27 cellular contexts compared by ENCODE assay signal in genomic region chr7:105296491-105296890, GRCh38.
DNase-seq lines count a peak whose midpoint lies in the region; ATAC-seq, FAIRE-seq and TF ChIP-seq lines count a peak whose summit lies in the region.
"Had no signal": no experiment of that assay in that cellular context is flagged by ENCODE, and none has a peak within 500 bp of the region (broad histone marks: within the 10 kb centered on the region; RNA-seq: fewer than 3 reads in every experiment).

No MANE protein-coding gene starts in this region.

- H3K4me1 Mint-ChIP-seq in CD4-positive, alpha-beta memory T cell: peaks cover 38 to 66% (median 49%) of the 10 kb centered on the region in 4 donors
- peaks cover 14% of the 10 kb centered on the region for H3K4me1 Mint-ChIP-seq in neural progenitor cell
- peaks cover 5% of the 10 kb centered on the region for H3K4me1 Mint-ChIP-seq in Calu3 (ENCODE audit: low read depth, unreplicated experiment)

- H2BK5ac ChIP-seq in IMR-90 (ENCODE audit: low read depth, low read length, poor library complexity, severe bottlenecking) (no peak overlapping the region), mesenchymal stem cell (ENCODE audit: low read depth, low read length, poor library complexity, severe bottlenecking) (no peak overlapping the region)

- H3K9me3 Mint-ChIP-seq in CD4-positive, alpha-beta memory T cell: peaks cover 0 to 5% (median 0%) of the 10 kb centered on the region in 8 donors
- H3K9me3 Mint-ChIP-seq in neural progenitor cell (peaks cover 3% of the 10 kb centered on the region), Calu3 (ENCODE audit: low read depth, unreplicated experiment) (no peaks in the 10 kb centered on the region)
- H3K9me3 Mint-ChIP-seq: endodermal cell had no signal

- no peak overlapping the region for H3K4me3 ChIP-seq in CD4-positive, alpha-beta memory T cell (ENCODE audit: low read length in 2 of 2)
- H3K4me3 ChIP-seq in IMR-90 (ENCODE audit: insufficient read depth, low read depth, low read length) (no peak overlapping the region), K562 (no peak overlapping the region), neural progenitor cell (no peak overlapping the region), sigmoid colon (no peak overlapping the region), mesenchymal stem cell (ENCODE audit: insufficient read depth in 1 of 2, low read depth in 1 of 2, low read length in 2 of 2) (no peak overlapping the region)
- H3K4me3 ChIP-seq: adrenal gland, gastroesophageal sphincter, pancreas, SJSA1, tibial nerve had no signal

- no peak overlapping the region for H2BK15ac ChIP-seq in IMR-90 (ENCODE audit: low read depth, low read length)
- no peak overlapping the region for H2BK15ac ChIP-seq in mesenchymal stem cell (ENCODE audit: low read depth, poor library complexity, severe bottlenecking)

- H3K27ac ChIP-seq in CD4-positive, alpha-beta memory T cell (ENCODE audit: low read depth, low read length): no peak overlapping the region
- no peak overlapping the region for H3K27ac ChIP-seq in IMR-90 (ENCODE audit: insufficient read depth, low read length)
- H3K27ac ChIP-seq in K562 (ENCODE audit: extremely low read depth, low read depth, low read length): no peak overlapping the region
- H3K27ac ChIP-seq in neural progenitor cell: peak overlapping the region; percentile 9
- H3K27ac ChIP-seq in sigmoid colon: no peak overlapping the region
- H3K27ac ChIP-seq in mesenchymal stem cell (ENCODE audit: low read length, poor library complexity, severe bottlenecking): no peak overlapping the region
- H3K27ac ChIP-seq: adrenal gland, brain microvascular endothelial cell, gastroesophageal sphincter, pancreas, SJSA1, tibial nerve had no signal

- H2AFZ ChIP-seq in IMR-90 (replicated peaks; ENCODE audit: low read length, poor library complexity) (no peak overlapping the region), K562 (ENCODE audit: low read depth, low read length) (no peak overlapping the region), neural progenitor cell (replicated peaks) (no peak overlapping the region), mesenchymal stem cell (ENCODE audit: low read depth, low read length) (no peak overlapping the region)

- no peak overlapping the region for H2BK20ac ChIP-seq in IMR-90 (ENCODE audit: low read depth, low read length)

- H2BK12ac ChIP-seq in mesenchymal stem cell (ENCODE audit: low read length in 2 of 2): no peak overlapping the region

- no peak for TF ChIP-seq POLR2A in IMR-90 (IDR thresholded peaks at IDR 0.05; ENCODE audit: low read depth, low read length)
- no peak for TF ChIP-seq POLR2A in K562 (conservative IDR thresholded peaks at IDR 0.05)
- no peak for TF ChIP-seq POLR2A in sigmoid colon (IDR thresholded peaks at IDR 0.05)

- no peak overlapping the region for H4K91ac ChIP-seq in IMR-90 (ENCODE audit: insufficient read depth, low read depth, low read length)
- no peak overlapping the region for H4K91ac ChIP-seq in mesenchymal stem cell (ENCODE audit: low read length)

- peak; percentile 24; the same call in 1 of the 2 replicates for ATAC-seq in IMR-90 (ENCODE audit: low read depth)
- no peak for ATAC-seq in K562
- ATAC-seq: gastroesophageal sphincter, left lobe of liver, pancreas, sciatic nerve had no signal

- H3K4me2 ChIP-seq in IMR-90 (ENCODE audit: low read depth, low read length) (no peak overlapping the region), K562 (ENCODE audit: insufficient read depth, low read length) (no peak overlapping the region), neural progenitor cell (no peak overlapping the region), mesenchymal stem cell (ENCODE audit: low read length, poor library complexity, severe bottlenecking) (no peak overlapping the region)

- no peaks in the 10 kb centered on the region for H3K27me3 ChIP-seq in CD4-positive, alpha-beta memory T cell (ENCODE audit: insufficient read depth, low read length)
- no peaks in the 10 kb centered on the region for H3K27me3 ChIP-seq in IMR-90 (ENCODE audit: control insufficient read depth, insufficient read depth, low read length)
- H3K27me3 ChIP-seq in K562 (ENCODE audit: control insufficient read depth in 2 of 2, insufficient read depth in 2 of 2, low read length in 2 of 2): no peaks in the 10 kb centered on the region
- H3K27me3 ChIP-seq in neural progenitor cell: no peaks in the 10 kb centered on the region
- H3K27me3 ChIP-seq in sigmoid colon: no peaks in the 10 kb centered on the region
- no peaks in the 10 kb centered on the region for H3K27me3 ChIP-seq in mesenchymal stem cell (ENCODE audit: control insufficient read depth in 1 of 2, insufficient read depth in 1 of 2, low read length in 2 of 2)
- H3K27me3 ChIP-seq: adrenal gland, brain microvascular endothelial cell, gastroesophageal sphincter, pancreas, SJSA1, tibial nerve had no signal

- H3K4ac ChIP-seq in IMR-90 (ENCODE audit: low read depth, low read length) (no peak overlapping the region), mesenchymal stem cell (ENCODE audit: low read depth in 1 of 2, low read length in 2 of 2) (no peak overlapping the region)

- H3K36me3 ChIP-seq in CD4-positive, alpha-beta memory T cell (ENCODE audit: insufficient read depth, low read length): no peaks in the 10 kb centered on the region
- H3K36me3 ChIP-seq in IMR-90 (ENCODE audit: control insufficient read depth, insufficient read depth, low read length) (no peaks in the 10 kb centered on the region), K562 (ENCODE audit: control insufficient read depth, insufficient read depth, low read length) (no peaks in the 10 kb centered on the region), neural progenitor cell (no peaks in the 10 kb centered on the region), sigmoid colon (no peaks in the 10 kb centered on the region), mesenchymal stem cell (ENCODE audit: control insufficient read depth in 1 of 2, insufficient read depth in 2 of 2, low read depth in 1 of 2, low read length in 2 of 2) (peaks cover 0 to 4% of the 10 kb centered on the region in 2 experiments)
- H3K36me3 ChIP-seq: adrenal gland, brain microvascular endothelial cell, gastroesophageal sphincter, pancreas, SJSA1, tibial nerve had no signal

- dilution Hi-C loops in IMR-90 (cut with HindIII; ENCODE audit: low sequenced_read_pairs, unreplicated experiment): no loop called here

- peak overlapping the region in 4 of 7 donors; percentile 2 to 66 (median 54) for H3K27ac Mint-ChIP-seq in CD4-positive, alpha-beta memory T cell
- H3K27ac Mint-ChIP-seq in neural progenitor cell (no peak overlapping the region), Calu3 (ENCODE audit: unreplicated experiment) (no peak overlapping the region)
- H3K27ac Mint-ChIP-seq: endodermal cell had no signal

- peaks cover 21% of the 10 kb centered on the region for H4K20me1 ChIP-seq in IMR-90 (ENCODE audit: insufficient read depth, low read length)
- 0 out of 2 replicates have a peak, but pooled peaks cover 6% of the 10 kb centered on the region for H4K20me1 ChIP-seq in K562 (replicated peaks; ENCODE audit: control insufficient read depth, insufficient read depth, low read length)
- peaks cover 50% of the 10 kb centered on the region for H4K20me1 ChIP-seq in neural progenitor cell (ENCODE audit: low read depth)

- H4K8ac ChIP-seq in IMR-90 (ENCODE audit: low read depth in 2 of 2, low read length in 2 of 2): no peak overlapping the region
- no peak overlapping the region for H4K8ac ChIP-seq in mesenchymal stem cell (ENCODE audit: low read length)

- intact Hi-C loops in CD4-positive, alpha-beta memory T cell (cut with micrococcal nuclease): no loop called here
- intact Hi-C loops in IMR-90 (cut with micrococcal nuclease): no loop called here
- intact Hi-C loops in K562 (cut with micrococcal nuclease): no loop called here
- intact Hi-C loops in Calu3 (cut with micrococcal nuclease; ENCODE audit: unreplicated experiment): no loop called here
- intact Hi-C loops in sigmoid colon (cut with DNase I): no loop called here

- no peak overlapping the region for H3K56ac ChIP-seq in IMR-90 (ENCODE audit: extremely low read depth, insufficient read depth, low read length)

- no peak overlapping the region for H2BK120ac ChIP-seq in IMR-90 (ENCODE audit: low read depth, low read length)
- no peak overlapping the region for H2BK120ac ChIP-seq in mesenchymal stem cell (ENCODE audit: low read depth, low read length)

- H2AK5ac ChIP-seq in IMR-90 (ENCODE audit: low read depth, low read length): no peak overlapping the region
- no peak overlapping the region for H2AK5ac ChIP-seq in mesenchymal stem cell (ENCODE audit: low read length, severe bottlenecking)

- in situ Hi-C loops in IMR-90 (cut with MboI; ENCODE audit: low sequenced_read_pairs) (no loop called here), K562 (cut with MboI) (no loop called here)

- peaks cover 10% of the 10 kb centered on the region for H3F3A ChIP-seq in neural progenitor cell (ENCODE audit: low read depth)

- no peak overlapping the region for H4K5ac ChIP-seq in IMR-90 (ENCODE audit: low read depth, low read length)

- no peaks in the 10 kb centered on the region for H3K9me3 ChIP-seq in CD4-positive, alpha-beta memory T cell (ENCODE audit: control insufficient read depth in 1 of 2, low read length in 2 of 2)
- no peaks in the 10 kb centered on the region for H3K9me3 ChIP-seq in IMR-90 (ENCODE audit: control insufficient read depth, insufficient read depth, low read length)
- no peaks in the 10 kb centered on the region for H3K9me3 ChIP-seq in K562 (replicated peaks; ENCODE audit: control insufficient read depth, insufficient read depth, low read depth, low read length)
- no peaks in the 10 kb centered on the region for H3K9me3 ChIP-seq in neural progenitor cell (ENCODE audit: low read depth)
- no peaks in the 10 kb centered on the region for H3K9me3 ChIP-seq in sigmoid colon
- no peaks in the 10 kb centered on the region for H3K9me3 ChIP-seq in mesenchymal stem cell (ENCODE audit: control insufficient read depth, low read length)
- H3K9me3 ChIP-seq: adrenal gland, gastroesophageal sphincter, pancreas, SJSA1, tibial nerve had no signal

- no peak for TF ChIP-seq EP300 in K562 (IDR thresholded peaks at IDR 0.05; ENCODE audit: low read length)
- no peak for TF ChIP-seq EP300 in sigmoid colon (IDR thresholded peaks at IDR 0.05)

- POLR2A ChIA-PET in CD4-positive, alpha-beta memory T cell (lab: Charles Lee; ENCODE audit: partially characterized antibody): interaction anchor here (5.4 kb wide), 1 partner anchor 28 kb away, joined by 21 read pairs; no protein-coding TSS in a partner anchor
- POLR2A ChIA-PET in IMR-90 (lab: Charles Lee; ENCODE audit: unreplicated experiment): no interaction called here
- POLR2A ChIA-PET in K562 (lab: Yijun Ruan, JAX): interaction anchor here (0.9 to 1.6 kb wide), 5 partner anchors 9 to 67 kb away, joined by 3 to 6 read pairs (median 3); no protein-coding TSS in a partner anchor

- H3K9me1 ChIP-seq in IMR-90 (ENCODE audit: insufficient read depth, low read length) (peaks cover 5% of the 10 kb centered on the region; the same call in 1 of the 2 replicates), K562 (ENCODE audit: control insufficient read depth, insufficient read depth, low read length) (no peaks in the 10 kb centered on the region)

- BruUV-seq in IMR-90 (replicated peaks; lab: Mats Ljungman, UMichigan) (no TSS peak), K562 (replicated peaks; lab: Mats Ljungman, UMichigan) (no TSS peak), Calu3 (replicated peaks; lab: Mats Ljungman, UMichigan) (no TSS peak)

- H3K36me3 Mint-ChIP-seq in CD4-positive, alpha-beta memory T cell: peaks cover 0 to 5% of the 10 kb centered on the region in 2 donors
- peaks cover 7% of the 10 kb centered on the region for H3K36me3 Mint-ChIP-seq in neural progenitor cell
- H3K36me3 Mint-ChIP-seq in Calu3 (ENCODE audit: insufficient read depth, unreplicated experiment): peaks cover 4% of the 10 kb centered on the region
- H3K36me3 Mint-ChIP-seq: naive B cell had no signal

- H3K4me1 ChIP-seq in CD4-positive, alpha-beta memory T cell (ENCODE audit: insufficient read depth, low read length): peaks cover 56% of the 10 kb centered on the region
- no peaks in the 10 kb centered on the region for H3K4me1 ChIP-seq in IMR-90 (ENCODE audit: control insufficient read depth, insufficient read depth, low read length)
- peaks cover 0 to 9% of the 10 kb centered on the region in 2 experiments; a peak in 3 of 5 replicates for H3K4me1 ChIP-seq in K562 (replicated peaks in 1 of 2; ENCODE audit: control insufficient read depth in 2 of 2, insufficient read depth in 2 of 2, low read length in 2 of 2)
- H3K4me1 ChIP-seq in neural progenitor cell: peaks cover 23% of the 10 kb centered on the region
- peaks cover 0 to 27% (median 7%) of the 10 kb centered on the region in 4 donors for H3K4me1 ChIP-seq in sigmoid colon
- H3K4me1 ChIP-seq in mesenchymal stem cell (ENCODE audit: control insufficient read depth, insufficient read depth, low read depth, low read length): peaks cover 2% of the 10 kb centered on the region
- H3K4me1 ChIP-seq: SJSA1 had no signal

- H3K79me2 ChIP-seq in K562 (ENCODE audit: control insufficient read depth, insufficient read depth, low read length): peaks cover 26% of the 10 kb centered on the region; the same call in 2 of the 3 replicates
- H3K79me2 ChIP-seq in neural progenitor cell (ENCODE audit: low read depth): peaks cover 81% of the 10 kb centered on the region

- H3K9ac ChIP-seq in IMR-90 (ENCODE audit: low read depth, low read length): no peak overlapping the region
- H3K9ac ChIP-seq in K562 (ENCODE audit: insufficient read depth in 1 of 2, low read depth in 2 of 2, low read length in 2 of 2): no peak overlapping the region
- no peak overlapping the region for H3K9ac ChIP-seq in neural progenitor cell
- H3K9ac ChIP-seq in mesenchymal stem cell (ENCODE audit: low read length): no peak overlapping the region

- H3K4me3 Mint-ChIP-seq in CD4-positive, alpha-beta memory T cell: peak overlapping the region in 1 of 8 donors; percentile 12
- H3K4me3 Mint-ChIP-seq in neural progenitor cell (no peak overlapping the region), Calu3 (ENCODE audit: low read depth, unreplicated experiment) (no peak overlapping the region)
- H3K4me3 Mint-ChIP-seq: endodermal cell had no signal

- H2AK9ac ChIP-seq in IMR-90 (replicated peaks; ENCODE audit: low read depth, low read length, poor library complexity): no peak overlapping the region

- no peaks in the 10 kb centered on the region for H3K27me3 Mint-ChIP-seq in CD4-positive, alpha-beta memory T cell
- peaks cover 4% of the 10 kb centered on the region for H3K27me3 Mint-ChIP-seq in neural progenitor cell (ENCODE audit: insufficient read depth, low read depth)
- no peaks in the 10 kb centered on the region for H3K27me3 Mint-ChIP-seq in Calu3 (ENCODE audit: unreplicated experiment)
- H3K27me3 Mint-ChIP-seq: naive B cell had no signal

- no peak overlapping the region for H3K18ac ChIP-seq in IMR-90 (ENCODE audit: low read depth, low read length)
- no peak overlapping the region for H3K18ac ChIP-seq in mesenchymal stem cell (ENCODE audit: low read depth in 1 of 2, low read length in 2 of 2)

- DNase-seq in CD4-positive, alpha-beta memory T cell: no peak
- DNase-seq in IMR-90: no peak
- no peak for DNase-seq in K562 (ENCODE audit: extremely low read depth in 1 of 4, low spot score in 3 of 4)
- no peak for DNase-seq in neural progenitor cell (ENCODE audit: low spot score)
- no peak for DNase-seq in Calu3
- no peak for DNase-seq in sigmoid colon
- DNase-seq in mesenchymal stem cell: no peak
- DNase-seq: activated gamma-delta T cell, activated T-cell treated with anti-CD3 and anti-CD28 coated beads for 4 hours, adrenal gland, brain microvascular endothelial cell, endodermal cell, GF-D8, hippocampal formation, KG1, naive B cell, NCI-H2171, NCI-H526, pancreas, T1000 had no signal

- peaks cover 30 to 59% of the 10 kb centered on the region in 2 experiments for H3K79me1 ChIP-seq in IMR-90 (ENCODE audit: low read depth in 1 of 2, low read length in 2 of 2)
- H3K79me1 ChIP-seq in mesenchymal stem cell (replicated peaks; ENCODE audit: low read length, poor library complexity, severe bottlenecking): peaks cover 23% of the 10 kb centered on the region

- H3K23ac ChIP-seq in IMR-90 (ENCODE audit: low read depth, low read length): no peak overlapping the region
- no peak overlapping the region for H3K23ac ChIP-seq in mesenchymal stem cell (ENCODE audit: low read length in 2 of 2)

- no peak for FAIRE-seq in K562 (lab: Jason Lieb, UNC)
- FAIRE-seq: colon, H1, pancreas had no signal

- TF ChIP-seq CTCF in IMR-90 (conservative IDR thresholded peaks at IDR 0.05; ENCODE audit: low read depth, low read length) (no peak), K562 (IDR thresholded peaks at IDR 0.05 in 2 of 3, conservative IDR thresholded peaks at IDR 0.05 in 1 of 3; ENCODE audit: insufficient read depth in 2 of 3, low read depth in 1 of 3, low read length in 3 of 3) (no peak), neural progenitor cell (IDR thresholded peaks at IDR 0.05) (no peak), Calu3 (IDR thresholded peaks at IDR 0.05; ENCODE audit: unreplicated experiment) (no peak), sigmoid colon (IDR thresholded peaks at IDR 0.05) (no peak)

- TF ChIP-seq RAD21 in IMR-90 (IDR thresholded peaks at IDR 0.05; ENCODE audit: low read length) (no peak), K562 (CRISPR knock-in tag; conservative IDR thresholded peaks at IDR 0.05 in 1 of 2, IDR thresholded peaks at IDR 0.05 in 1 of 2) (no peak)

- H3K14ac ChIP-seq in IMR-90 (replicated peaks; ENCODE audit: low read depth, low read length) (no peak overlapping the region), mesenchymal stem cell (ENCODE audit: low read length in 2 of 2) (no peak overlapping the region)

- CTCF ChIA-PET in CD4-positive, alpha-beta memory T cell (lab: Charles Lee; ENCODE audit: partially characterized antibody): interaction anchor here (0.8 to 1.5 kb wide), 2 partner anchors 35 to 133 kb away, joined by 3 read pairs; no protein-coding TSS in a partner anchor
- CTCF ChIA-PET in IMR-90 (lab: Yijun Ruan, JAX) (interaction anchor here (0.6 to 1.6 kb wide), 2 partner anchors 12 to 299 kb away, joined by 3 to 5 read pairs; no protein-coding TSS in a partner anchor), K562 (lab: Yijun Ruan, JAX; ENCODE audit: low intra/inter-chr PET ratio) (no interaction called here), Calu3 (lab: Charles Lee) (interaction anchor here (0.5 kb wide), 1 partner anchor 59 kb away, joined by 3 read pairs; no protein-coding TSS in a partner anchor)

Comparison
In these comparisons a context has a peak if more than half of its experiments do, and no peak if none do; other contexts are left out.
1. H3K27ac Mint-ChIP-seq: peak in CD4-positive, alpha-beta memory T cell (4 of 7); none in neural progenitor cell (single experiment) and Calu3 (single experiment).